ENCODE assay signal across 1 cellular context in the genomic region with DNA sequence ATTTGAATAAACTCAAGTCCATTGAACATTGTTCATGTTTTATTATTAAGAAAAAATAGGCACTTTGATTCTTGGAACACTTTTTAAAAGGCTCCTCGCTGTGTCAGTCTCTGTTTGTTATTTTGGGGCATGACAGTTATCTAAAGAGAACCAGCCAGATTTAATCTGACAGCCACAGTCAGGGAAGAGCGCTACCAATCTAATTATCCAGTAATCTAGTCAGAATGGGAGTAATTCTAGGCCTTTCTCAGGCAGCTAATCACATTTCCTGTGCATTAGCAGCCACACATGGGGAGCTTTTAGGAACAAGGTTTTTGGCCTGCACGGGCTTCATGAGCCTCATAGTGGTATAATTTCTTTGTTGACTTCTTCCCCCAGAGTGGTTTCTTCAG.
TF ChIP-seq lines count a peak whose summit lies in the region.

No MANE protein-coding gene starts in this region.

TF ChIP-seq in A549, 52 proteins besides CTCF, POLR2A, EP300 and RAD21 (continued from another document):
- TF ChIP-seq, protein P1, sequence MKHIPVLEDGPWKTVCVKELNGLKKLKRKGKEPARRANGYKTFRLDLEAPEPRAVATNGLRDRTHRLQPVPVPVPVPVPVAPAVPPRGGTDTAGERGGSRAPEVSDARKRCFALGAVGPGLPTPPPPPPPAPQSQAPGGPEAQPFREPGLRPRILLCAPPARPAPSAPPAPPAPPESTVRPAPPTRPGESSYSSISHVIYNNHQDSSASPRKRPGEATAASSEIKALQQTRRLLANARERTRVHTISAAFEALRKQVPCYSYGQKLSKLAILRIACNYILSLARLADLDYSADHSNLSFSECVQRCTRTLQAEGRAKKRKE (CRISPR knock-in tag; IDR thresholded peaks at IDR 0.05; ENCODE audit: low read depth) = no peak
TF ChIP-seq in A549: peak in this region for 0.
